In the genomic region with DNA sequence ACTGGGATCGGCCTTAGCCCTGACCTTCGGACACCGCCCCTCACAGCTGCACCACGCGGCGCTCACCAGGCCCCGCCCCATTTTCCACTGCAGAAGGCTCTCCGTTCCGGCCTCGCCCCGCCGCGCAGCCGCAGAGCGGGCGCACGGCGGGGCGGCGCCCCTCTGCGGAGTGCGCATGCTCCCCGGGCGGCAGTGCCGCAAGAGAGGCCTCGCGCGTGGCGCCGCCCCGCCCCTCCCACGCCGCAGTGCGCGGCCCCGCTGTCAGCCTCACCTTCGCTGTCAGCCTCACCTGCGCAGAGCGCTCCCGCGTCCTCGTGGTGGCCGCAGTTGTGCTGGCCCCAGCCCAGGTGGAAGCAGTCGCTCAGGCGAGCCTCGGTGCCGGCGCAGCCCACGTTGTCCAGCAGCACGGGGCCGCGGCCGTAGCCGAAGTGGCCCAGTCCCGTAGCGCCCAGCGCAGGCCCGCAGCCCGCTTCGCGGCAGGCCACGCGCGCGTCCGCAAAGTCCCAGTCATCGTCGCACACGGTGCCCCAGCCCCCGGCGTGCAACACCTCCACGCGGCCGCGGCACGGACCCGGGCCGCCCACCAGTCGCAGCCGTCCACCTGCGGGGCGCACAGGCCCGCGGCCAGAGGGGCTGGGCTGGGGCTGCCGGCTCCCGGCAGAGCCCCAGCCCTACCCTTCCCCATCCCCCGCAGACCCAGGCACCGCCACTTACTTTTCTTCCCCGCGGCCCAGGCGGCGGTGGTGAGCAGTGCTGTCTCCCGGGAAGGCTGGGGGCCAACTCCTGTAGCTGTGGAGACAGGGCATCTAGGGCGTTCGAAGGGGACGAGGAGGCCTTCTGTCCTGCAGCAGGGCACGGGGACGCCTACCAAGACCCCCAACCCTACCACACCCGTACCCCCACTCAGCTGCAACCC, we compare ENCODE assay signal across 8 cellular contexts. TPM values are rescaled to one million over a fixed set of nuclear protein-coding genes. Genes with fewer than 3 reads are reported as not detected.
DNase-seq lines count a peak whose midpoint lies in the region; ATAC-seq and TF ChIP-seq lines count a peak whose summit lies in the region.

No MANE protein-coding gene starts in this region.

- peak overlapping the region; percentile 92 for H3K27ac Mint-ChIP-seq in activated naive CD4-positive, alpha-beta T cell treated with anti-CD3 and anti-CD28 coated beads for 36 hours

- H3K9me3 ChIP-seq in HCT116 (ENCODE audit: control insufficient read depth in 1 of 2, insufficient read depth in 1 of 2, low read depth in 1 of 2, low read length in 2 of 2): no peaks in the 10 kb centered on the region
- H3K9me3 ChIP-seq in MM.1S (replicated peaks; ENCODE audit: insufficient read depth, low read length): no peaks in the 10 kb centered on the region
- 0 out of 2 replicates have a peak, but pooled peaks cover 2% of the 10 kb centered on the region for H3K9me3 ChIP-seq in SJSA1 (replicated peaks)
- no peaks in the 10 kb centered on the region for H3K9me3 ChIP-seq in osteoblast (ENCODE audit: low read depth, low read length)
- H3K9me3 ChIP-seq in testis: no peaks in the 10 kb centered on the region

- WGBS in testis, 2 donors: 1 to 2% methylated on average over 63 to 65 of the region's 99 CpGs

- H3K27ac ChIP-seq in HCT116 (ENCODE audit: low read depth, low read length) (peak overlapping the region; percentile 76), MM.1S (ENCODE audit: low read length) (peak overlapping the region; percentile 39; the same call in 1 of the 2 replicates), SJSA1 (peak overlapping the region; percentile 47; the same call in 1 of the 2 replicates), osteoblast (ENCODE audit: low read depth, low read length) (peak overlapping the region; percentile 58), testis (peak overlapping the region; percentile 80 to 82)

- DNase-seq in GM04503 (ENCODE audit: low read depth): peak; percentile 49
- peak; percentile 71 for DNase-seq in HCT116 (ENCODE audit: low read depth, low spot score)
- peak; percentile 95 for DNase-seq in MM.1S
- peak; percentile 88 to 94 for DNase-seq in SJSA1 (ENCODE audit: low read depth in 1 of 2, low spot score in 2 of 2)
- peak; percentile 89 for DNase-seq in activated naive CD4-positive, alpha-beta T cell treated with anti-CD3 and anti-CD28 coated beads for 36 hours
- peak; percentile 92 for DNase-seq in globus pallidus (ENCODE audit: low spot score)
- DNase-seq in osteoblast (ENCODE audit: insufficient read length, low spot score, missing footprints): peak; percentile 100
- peak; percentile 94 for DNase-seq in testis

- H3K9me2 ChIP-seq in HCT116 (ENCODE audit: insufficient read depth) (no peaks in the 10 kb centered on the region), MM.1S (replicated peaks; ENCODE audit: insufficient read depth, low read length) (no peaks in the 10 kb centered on the region)

- H2AFZ ChIP-seq in HCT116 (ENCODE audit: low read depth, low read length, poor library complexity, severe bottlenecking) (peak overlapping the region; percentile 24), MM.1S (ENCODE audit: low read length) (peak overlapping the region; percentile 95), osteoblast (ENCODE audit: low read length) (peak overlapping the region; percentile 93)

- peak overlapping the region; percentile 39 to 58 for H3K4me3 ChIP-seq in HCT116 (replicated peaks in 1 of 2; ENCODE audit: low read depth in 1 of 2, low read length in 2 of 2)
- H3K4me3 ChIP-seq in MM.1S (ENCODE audit: low read length): peak overlapping the region; percentile 93
- H3K4me3 ChIP-seq in SJSA1: peak overlapping the region; percentile 63
- H3K4me3 ChIP-seq in osteoblast (ENCODE audit: insufficient read depth, low read length): peak overlapping the region; percentile 84
- H3K4me3 ChIP-seq in testis: peak overlapping the region; percentile 72 to 73

- CTCF ChIA-PET in HCT116 (lab: Charles Lee): no interaction called here
- CTCF ChIA-PET in activated naive CD4-positive, alpha-beta T cell treated with anti-CD3 and anti-CD28 coated beads for 36 hours (lab: Charles Lee): interaction anchor here (0.6 to 1.0 kb wide), 2 partner anchors 26 to 33 kb away, joined by 3 to 5 read pairs; no protein-coding TSS in a partner anchor

- BruUV-seq in HCT116 (replicated peaks; lab: Mats Ljungman, UMichigan): no TSS peak

- peak; percentile 77 for TF ChIP-seq POLR2A in HCT116 (IDR thresholded peaks at IDR 0.05; ENCODE audit: borderline replicate concordance, extremely low read depth, insufficient read depth, insufficient read length)
- TF ChIP-seq POLR2A in testis (IDR thresholded peaks at IDR 0.05): peak; percentile 78

- intact Hi-C loops in HCT116 (cut with micrococcal nuclease) (no loop called here), testis (cut with DNase I; ENCODE audit: low total_unique reads) (no loop called here)
- intact Hi-C loops in activated naive CD4-positive, alpha-beta T cell treated with anti-CD3 and anti-CD28 coated beads for 36 hours (cut with micrococcal nuclease): loop anchor here (1.0 to 10.0 kb wide), 4 partner anchors 34 to 1141 kb away; a partner anchor contains a TSS

- no peak for TF ChIP-seq RAD21 in HCT116 (IDR thresholded peaks at IDR 0.05; ENCODE audit: low read depth)

- H3K4me1 Mint-ChIP-seq in activated naive CD4-positive, alpha-beta T cell treated with anti-CD3 and anti-CD28 coated beads for 36 hours (ENCODE audit: low read depth): peaks cover 23% of the 10 kb centered on the region

- H3K4me3 Mint-ChIP-seq in activated naive CD4-positive, alpha-beta T cell treated with anti-CD3 and anti-CD28 coated beads for 36 hours: peak overlapping the region; percentile 85

- no peaks in the 10 kb centered on the region; the same call in 1 of the 2 replicates for H3K79me2 ChIP-seq in HCT116 (ENCODE audit: insufficient read depth, low read length)
- no peaks in the 10 kb centered on the region for H3K79me2 ChIP-seq in MM.1S (ENCODE audit: low read length)
- H3K79me2 ChIP-seq in osteoblast (ENCODE audit: insufficient read depth, low read length): no peaks in the 10 kb centered on the region

- RAD21 ChIA-PET in HCT116 (lab: Charles Lee; ENCODE audit: low non-redundant PET in 1 of 2, low total read pairs in 2 of 2, uncharacterized antibody in 2 of 2, unreplicated experiment in 2 of 2): no interaction called here

- POLR2A ChIA-PET in HCT116 (lab: Charles Lee): no interaction called here

- peak; percentile 84 for ATAC-seq in HCT116

- H3K9ac ChIP-seq in HCT116 (ENCODE audit: low read length) (peak overlapping the region; percentile 80), MM.1S (ENCODE audit: low read length) (peak overlapping the region; percentile 85)

- peak overlapping the region; percentile 92 for H3K4me2 ChIP-seq in HCT116 (ENCODE audit: low read length)
- peak overlapping the region; percentile 100 for H3K4me2 ChIP-seq in MM.1S (ENCODE audit: low read depth, low read length)
- H3K4me2 ChIP-seq in osteoblast (ENCODE audit: insufficient read depth, low read length): peak overlapping the region; percentile 78

- H3F3A ChIP-seq in MM.1S (ENCODE audit: insufficient read depth, low read length): peaks cover 4% of the 10 kb centered on the region; the same call in 1 of the 2 replicates

- no peaks in the 10 kb centered on the region for H3K9me3 Mint-ChIP-seq in activated naive CD4-positive, alpha-beta T cell treated with anti-CD3 and anti-CD28 coated beads for 36 hours

- no peaks in the 10 kb centered on the region for H3K27me3 Mint-ChIP-seq in activated naive CD4-positive, alpha-beta T cell treated with anti-CD3 and anti-CD28 coated beads for 36 hours (ENCODE audit: low read depth)

- no peaks in the 10 kb centered on the region for H4K20me1 ChIP-seq in HCT116 (ENCODE audit: insufficient read depth)
- H4K20me1 ChIP-seq in MM.1S (ENCODE audit: insufficient read depth, low read length): no peaks in the 10 kb centered on the region
- H4K20me1 ChIP-seq in osteoblast (ENCODE audit: insufficient read depth, low read length): no peaks in the 10 kb centered on the region

- H3K4me1 ChIP-seq in HCT116 (ENCODE audit: control insufficient read depth in 1 of 2, insufficient read depth in 2 of 2, low read length in 2 of 2) (peaks cover 31 to 68% of the 10 kb centered on the region in 2 experiments), MM.1S (ENCODE audit: low read length) (peaks cover 28% of the 10 kb centered on the region), SJSA1 (replicated peaks) (peaks cover 33% of the 10 kb centered on the region), osteoblast (ENCODE audit: insufficient read depth, low read length) (peaks cover 16% of the 10 kb centered on the region), testis (peaks cover 10% of the 10 kb centered on the region)

- no peaks in the 10 kb centered on the region for H3K36me3 Mint-ChIP-seq in activated naive CD4-positive, alpha-beta T cell treated with anti-CD3 and anti-CD28 coated beads for 36 hours (ENCODE audit: low read depth)

- H3K36me3 ChIP-seq in HCT116 (ENCODE audit: control insufficient read depth in 1 of 2, insufficient read depth in 2 of 2, low read length in 2 of 2) (no peaks in the 10 kb centered on the region), MM.1S (replicated peaks; ENCODE audit: insufficient read depth, low read length) (no peaks in the 10 kb centered on the region), SJSA1 (no peaks in the 10 kb centered on the region), osteoblast (ENCODE audit: insufficient read depth, low read length) (no peaks in the 10 kb centered on the region), testis (ENCODE audit: low read depth, missing control alignments) (no peaks in the 10 kb centered on the region)

- TF ChIP-seq CTCF in HCT116 (IDR thresholded peaks at IDR 0.05 in 2 of 3, conservative IDR thresholded peaks at IDR 0.05 in 1 of 3; ENCODE audit: borderline replicate concordance in 1 of 3, insufficient read depth in 1 of 3, low read depth in 2 of 3, low read length in 2 of 3) (no peak), MM.1S (IDR thresholded peaks at IDR 0.05; ENCODE audit: low read length) (no peak), osteoblast (IDR thresholded peaks at IDR 0.05; ENCODE audit: extremely low read depth, low read depth, low read length) (no peak), testis (IDR thresholded peaks at IDR 0.05) (no peak)

- no peaks in the 10 kb centered on the region for H3K27me3 ChIP-seq in HCT116 (ENCODE audit: insufficient read depth, low read length)
- no peaks in the 10 kb centered on the region for H3K27me3 ChIP-seq in MM.1S (replicated peaks; ENCODE audit: insufficient read depth, low read length)
- no peaks in the 10 kb centered on the region for H3K27me3 ChIP-seq in SJSA1 (replicated peaks)
- no peaks in the 10 kb centered on the region for H3K27me3 ChIP-seq in osteoblast (ENCODE audit: insufficient read depth, low read length)
- H3K27me3 ChIP-seq in testis: no peaks in the 10 kb centered on the region

RNA-seq across cellular contexts. Expression of a gene that starts 16.1 kb away (rescaled TPM):
- total RNA-seq in HCT116 (2021; ENCODE audit: unreplicated experiment) (1.1 TPM), osteoblast (0.88 and 1.1 TPM in 2 replicates), testis (1 to 10 TPM; 1.8 to 2.3 TPM)
- 0.87 and 1.1 TPM in 2 replicates for polyA plus RNA-seq in HCT116 (2012)
- 0.34 TPM in 1 of 2 replicates, not detected in the other for total RNA-seq in SJSA1 (2014; rRNA removed; shearing (Covaris generic))
- under 1 TPM; 0.57 to 0.62 TPM for total RNA-seq in activated naive CD4-positive, alpha-beta T cell treated with anti-CD3 and anti-CD28 coated beads for 36 hours
- polyA plus RNA-seq in testis (ENCODE audit: insufficient read depth, low read depth, low replicate concordance): 2.8 TPM

RNA-seq across cellular contexts. Expression of a gene that starts 31.4 kb away (rescaled TPM):
- total RNA-seq in HCT116 (2021; ENCODE audit: unreplicated experiment) (23.4 TPM), osteoblast (3.5 and 6.2 TPM in 2 replicates), testis (1 to 10 TPM; 1.7 to 3.5 TPM)
- 19.6 and 25.9 TPM in 2 replicates for polyA plus RNA-seq in HCT116 (2012)
- 0.58 and 3.7 TPM in 2 replicates for total RNA-seq in SJSA1 (2014; rRNA removed; shearing (Covaris generic))
- 10 to 100 TPM; 26.6 to 32.6 TPM for total RNA-seq in activated naive CD4-positive, alpha-beta T cell treated with anti-CD3 and anti-CD28 coated beads for 36 hours
- 2.0 TPM for polyA plus RNA-seq in testis (ENCODE audit: insufficient read depth, low read depth, low replicate concordance)

RNA-seq across cellular contexts. Expression of a gene that starts 34.6 kb away (rescaled TPM):
- 170 TPM for total RNA-seq in HCT116 (2021; ENCODE audit: unreplicated experiment)
- polyA plus RNA-seq in HCT116 (2012): 81.0 and 84.8 TPM in 2 replicates
- 67.0 and 76.1 TPM in 2 replicates for total RNA-seq in SJSA1 (2014; rRNA removed; shearing (Covaris generic))
- 10 to 100 TPM; 95.3 to 96.9 TPM for total RNA-seq in activated naive CD4-positive, alpha-beta T cell treated with anti-CD3 and anti-CD28 coated beads for 36 hours
- 99.9 and 121 TPM in 2 replicates for total RNA-seq in osteoblast
- 10 to 100 TPM; 78.4 to 80.2 TPM for total RNA-seq in testis
- polyA plus RNA-seq in testis (ENCODE audit: insufficient read depth, low read depth, low replicate concordance): 67.4 TPM

Comparison
In these comparisons a context has a peak if more than half of its experiments do, and no peak if none do; other contexts are left out.
1. Peak in every context shown above with its lines: DNase-seq, ATAC-seq, H3K4me3 ChIP-seq and H3K27ac ChIP-seq.
2. DNase-seq: peak in every context shown above with its lines; median percentile 100 in osteoblast; 95 in MM.1S; 94 in testis; 92 in globus pallidus; 91 in SJSA1; 89 in activated naive CD4-positive, alpha-beta T cell treated with anti-CD3 and anti-CD28 coated beads for 36 hours; 71 in HCT116; 49 in GM04503.
3. H2AFZ ChIP-seq: peak in every context shown above with its lines; median percentile 95 in MM.1S; 93 in osteoblast; 24 in HCT116.